Comparison of ENCODE assay signal across 28 cellular contexts in genomic region chr3:130831716-130832400, GRCh38.
DNase-seq lines count a peak whose midpoint lies in the region; ATAC-seq, FAIRE-seq and TF ChIP-seq lines count a peak whose summit lies in the region.
"Had no signal": no experiment of that assay in that cellular context is flagged by ENCODE, and none has a peak within 500 bp of the region (broad histone marks: within the 10 kb centered on the region; RNA-seq: fewer than 3 reads in every experiment).

No MANE protein-coding gene starts in this region.

- H4K20me1 ChIP-seq in GM23338 (replicated peaks; ENCODE audit: insufficient read depth), result no peaks in the 10 kb centered on the region
- no peaks in the 10 kb centered on the region for H4K20me1 ChIP-seq in K562 (replicated peaks; ENCODE audit: control insufficient read depth, insufficient read depth, low read length)
- H4K20me1 ChIP-seq in neural progenitor cell (ENCODE audit: low read depth), result no peaks in the 10 kb centered on the region

- intact Hi-C loops in K562 (cut with micrococcal nuclease), result loop anchor here (2.0 kb wide), 1 partner anchor 19 kb away; no protein-coding TSS in a partner anchor
- intact Hi-C loops in gastrocnemius medialis (cut with DNase I; ENCODE audit: low total_unique reads), result no loop called here

- H3K27me3 Mint-ChIP-seq in GM23338 (ENCODE audit: insufficient read depth, low read depth, poor library complexity) (no peaks in the 10 kb centered on the region), neural progenitor cell (ENCODE audit: insufficient read depth, low read depth) (no peaks in the 10 kb centered on the region)
- H3K27me3 Mint-ChIP-seq: activated T-cell treated with anti-CD3 and anti-CD28 coated beads, Interleukin-2, amount 50 U/mL, for 24 hours had no signal

- BruUV-seq in K562 (replicated peaks; lab: Mats Ljungman, UMichigan), result no TSS peak

- in situ Hi-C loops in K562 (cut with MboI) (no loop called here), gastrocnemius medialis (cut with MboI; ENCODE audit: low sequenced_read_pairs in 4 of 4) (no loop called here)

- TF ChIP-seq RAD21 in K562 (CRISPR knock-in tag; conservative IDR thresholded peaks at IDR 0.05 in 1 of 2, IDR thresholded peaks at IDR 0.05 in 1 of 2), result no peak

- H3K4me1 ChIP-seq in GM23338 (ENCODE audit: insufficient read depth) (peaks cover 46% of the 10 kb centered on the region), HUES64 (ENCODE audit: insufficient read depth, low read length) (peaks cover 37% of the 10 kb centered on the region), K562 (replicated peaks in 1 of 2; ENCODE audit: control insufficient read depth in 2 of 2, insufficient read depth in 2 of 2, low read length in 2 of 2) (peaks cover 0 to 5% of the 10 kb centered on the region in 2 experiments; a peak in 2 of 5 replicates), neural progenitor cell (peaks cover 23% of the 10 kb centered on the region), gastrocnemius medialis (peaks cover 8% of the 10 kb centered on the region in 2 donors)

- DNase-seq in GM23338 (ENCODE audit: low spot score) (no peak), K562 (ENCODE audit: extremely low read depth in 1 of 4, low spot score in 3 of 4) (peak in 1 of 4 experiments; percentile 28), neural progenitor cell (ENCODE audit: low spot score) (no peak), gastrocnemius medialis (no peak), NCI-H1436 treated with DMSO at 0.1 percent for 48 hours (lab: John Stamatoyannopoulos, UW) (no peak), NCI-H526 (lab: John Stamatoyannopoulos, UW) (no peak)
- DNase-seq: activated CD4-positive, alpha-beta T cell treated with anti-CD3 and anti-CD28 coated beads for 48 hours; activated gamma-delta T cell; activated naive CD8-positive, alpha-beta T cell treated with anti-CD3 and anti-CD28 coated beads, Interleukin-2, amount 10 ng/mL, durations not matched to agents 7 days and 5 days; activated T-cell treated with anti-CD3 and anti-CD28 coated beads, Interleukin-2, amount 50 U/mL, for 24 hours; CD4-positive, CD25-positive, alpha-beta regulatory T cell; central memory CD4-positive, alpha-beta T cell; dermis blood vessel endothelial cell; esophagus squamous epithelium; foreskin melanocyte; HFFc6; hippocampal formation; mesenchymal stem cell; NCI-H774; nucleus accumbens; OCI-M1; stimulated activated CD4-positive, alpha-beta T cell treated with anti-CD3 and anti-CD28 coated beads, Interleukin-15, amount 100 ng/mL, for 24 hours; stimulated activated naive B cell treated with anti-CD40 and anti-IgM and Interleukin-4, amounts not matched to agents 10 μg/mL and 1 μg/mL and 100 μg/mL, for 72 hours had no signal

- H3K36me3 Mint-ChIP-seq in GM23338 (ENCODE audit: low read depth) (no peaks in the 10 kb centered on the region), neural progenitor cell (no peaks in the 10 kb centered on the region)
- H3K36me3 Mint-ChIP-seq: activated naive CD8-positive, alpha-beta T cell treated with anti-CD3 and anti-CD28 coated beads, Interleukin-2, amount 10 ng/mL, durations not matched to agents 7 days and 5 days; CD4-positive, CD25-positive, alpha-beta regulatory T cell; stimulated activated naive B cell treated with anti-CD40 and anti-IgM and Interleukin-4, amounts not matched to agents 10 μg/mL and 1 μg/mL and 100 μg/mL, for 72 hours had no signal

- ATAC-seq in GM23338 (no peak; the same call in 2 of the 3 replicates), K562 (peak; percentile 78), gastrocnemius medialis (no peak)
- ATAC-seq: stimulated activated naive B cell treated with anti-CD40 and anti-IgM and Interleukin-4, amounts not matched to agents 10 μg/mL and 1 μg/mL and 100 μg/mL, for 72 hours had no signal

- H3K9me3 Mint-ChIP-seq in GM23338 (no peaks in the 10 kb centered on the region; the same call in 2 of the 3 replicates), neural progenitor cell (no peaks in the 10 kb centered on the region)
- H3K9me3 Mint-ChIP-seq: activated naive CD8-positive, alpha-beta T cell treated with anti-CD3 and anti-CD28 coated beads, Interleukin-2, amount 10 ng/mL, durations not matched to agents 7 days and 5 days; activated T-cell treated with anti-CD3 and anti-CD28 coated beads, Interleukin-2, amount 50 U/mL, for 24 hours; HFFc6; stimulated activated naive B cell treated with anti-CD40 and anti-IgM and Interleukin-4, amounts not matched to agents 10 μg/mL and 1 μg/mL and 100 μg/mL, for 72 hours had no signal

- TF ChIP-seq CTCF in GM23338 (conservative IDR thresholded peaks at IDR 0.05; ENCODE audit: low read depth in 2 of 2), result no peak
- no peak for TF ChIP-seq CTCF in K562 (IDR thresholded peaks at IDR 0.05 in 2 of 3, conservative IDR thresholded peaks at IDR 0.05 in 1 of 3; ENCODE audit: insufficient read depth in 2 of 3, low read depth in 1 of 3, low read length in 3 of 3)
- TF ChIP-seq CTCF in neural progenitor cell (IDR thresholded peaks at IDR 0.05), result no peak
- no peak for TF ChIP-seq CTCF in gastrocnemius medialis (IDR thresholded peaks at IDR 0.05 in 4 of 5, conservative IDR thresholded peaks at IDR 0.05 in 1 of 5)

- no peaks in the 10 kb centered on the region for H3K9me1 ChIP-seq in K562 (ENCODE audit: control insufficient read depth, insufficient read depth, low read length)

- no peak for TF ChIP-seq EP300 in K562 (IDR thresholded peaks at IDR 0.05; ENCODE audit: low read length)

- 50% methylated on average over 10 of the region's 10 CpGs for WGBS in HUES64
- WGBS in K562 (ENCODE audit: insufficient coverage, low coverage, missing lambda C conversion rate), result 8% methylated on average over 8 of the region's 10 CpGs

- POLR2A ChIA-PET in K562 (lab: Yijun Ruan, JAX), result interaction anchor here (0.7 to 3.0 kb wide), 6 partner anchors 9 to 1642 kb away, joined by 3 to 15 read pairs (median 4); no protein-coding TSS in a partner anchor

- H3K4me1 Mint-ChIP-seq in GM23338 (peaks cover 42% of the 10 kb centered on the region), neural progenitor cell (peaks cover 7% of the 10 kb centered on the region)
- H3K4me1 Mint-ChIP-seq: activated naive CD8-positive, alpha-beta T cell treated with anti-CD3 and anti-CD28 coated beads, Interleukin-2, amount 10 ng/mL, durations not matched to agents 7 days and 5 days; CD4-positive, CD25-positive, alpha-beta regulatory T cell; stimulated activated naive B cell treated with anti-CD40 and anti-IgM and Interleukin-4, amounts not matched to agents 10 μg/mL and 1 μg/mL and 100 μg/mL, for 72 hours had no signal

- no peaks in the 10 kb centered on the region for H3K79me2 ChIP-seq in GM23338 (replicated peaks; ENCODE audit: insufficient read depth)
- H3K79me2 ChIP-seq in K562 (ENCODE audit: control insufficient read depth, insufficient read depth, low read length), result no peaks in the 10 kb centered on the region
- no peaks in the 10 kb centered on the region for H3K79me2 ChIP-seq in neural progenitor cell (ENCODE audit: low read depth)

- H3K4me3 ChIP-seq in GM23338 (peak overlapping the region; percentile 5; the same call in 1 of the 2 replicates), HUES64 (ENCODE audit: low read length) (no peak overlapping the region), K562 (no peak overlapping the region), neural progenitor cell (no peak overlapping the region), gastrocnemius medialis (no peak overlapping the region)
- H3K4me3 ChIP-seq: esophagus squamous epithelium, suprapubic skin had no signal

- H3F3A ChIP-seq in GM23338 (replicated peaks; ENCODE audit: low read depth) (no peaks in the 10 kb centered on the region), neural progenitor cell (ENCODE audit: low read depth) (no peaks in the 10 kb centered on the region)

- H3K4me2 ChIP-seq in GM23338, result peak overlapping the region; percentile 50
- peak overlapping the region; percentile 70 for H3K4me2 ChIP-seq in K562 (ENCODE audit: insufficient read depth, low read length)
- no peak overlapping the region for H3K4me2 ChIP-seq in neural progenitor cell

- CTCF ChIA-PET in K562 (lab: Yijun Ruan, JAX; ENCODE audit: low intra/inter-chr PET ratio), result no interaction called here

- H3K36me3 ChIP-seq in GM23338 (ENCODE audit: insufficient read depth) (no peaks in the 10 kb centered on the region), HUES64 (ENCODE audit: insufficient read depth, low read length) (no peaks in the 10 kb centered on the region), K562 (ENCODE audit: control insufficient read depth, insufficient read depth, low read length) (no peaks in the 10 kb centered on the region), neural progenitor cell (no peaks in the 10 kb centered on the region), gastrocnemius medialis (no peaks in the 10 kb centered on the region)
- H3K36me3 ChIP-seq: esophagus squamous epithelium, suprapubic skin had no signal

- H3K27ac Mint-ChIP-seq in GM23338, result 0 out of 2 replicates have a peak overlapping the region, but pooled peaks have one; percentile 36
- H3K27ac Mint-ChIP-seq in neural progenitor cell, result no peak overlapping the region
- H3K27ac Mint-ChIP-seq: activated naive CD8-positive, alpha-beta T cell treated with anti-CD3 and anti-CD28 coated beads, Interleukin-2, amount 10 ng/mL, durations not matched to agents 7 days and 5 days; activated T-cell treated with anti-CD3 and anti-CD28 coated beads, Interleukin-2, amount 50 U/mL, for 24 hours; CD4-positive, CD25-positive, alpha-beta regulatory T cell; HFFc6; stimulated activated naive B cell treated with anti-CD40 and anti-IgM and Interleukin-4, amounts not matched to agents 10 μg/mL and 1 μg/mL and 100 μg/mL, for 72 hours had no signal

- H3K9ac ChIP-seq in HUES64 (ENCODE audit: low read depth, low read length) (peak overlapping the region; percentile 48; the same call in 1 of the 2 replicates), K562 (ENCODE audit: insufficient read depth in 1 of 2, low read depth in 2 of 2, low read length in 2 of 2) (peak overlapping the region; percentile 55 to 77), neural progenitor cell (no peak overlapping the region)

- H3K4me3 Mint-ChIP-seq in GM23338, result peak overlapping the region; percentile 23; the same call in 1 of the 3 replicates
- no peak overlapping the region for H3K4me3 Mint-ChIP-seq in neural progenitor cell
- H3K4me3 Mint-ChIP-seq: activated naive CD8-positive, alpha-beta T cell treated with anti-CD3 and anti-CD28 coated beads, Interleukin-2, amount 10 ng/mL, durations not matched to agents 7 days and 5 days; activated T-cell treated with anti-CD3 and anti-CD28 coated beads, Interleukin-2, amount 50 U/mL, for 24 hours; CD4-positive, CD25-positive, alpha-beta regulatory T cell; HFFc6; stimulated activated naive B cell treated with anti-CD40 and anti-IgM and Interleukin-4, amounts not matched to agents 10 μg/mL and 1 μg/mL and 100 μg/mL, for 72 hours had no signal

- H3K27ac ChIP-seq in GM23338 (ENCODE audit: low read depth) (no peak overlapping the region), HUES64 (ENCODE audit: low read depth, low read length) (no peak overlapping the region), K562 (ENCODE audit: extremely low read depth, low read depth, low read length) (peak overlapping the region; percentile 50; the same call in 1 of the 3 replicates), neural progenitor cell (no peak overlapping the region), gastrocnemius medialis (no peak overlapping the region)
- H3K27ac ChIP-seq: esophagus squamous epithelium, HL-60, suprapubic skin, VCaP had no signal

- TF ChIP-seq POLR2A in K562 (conservative IDR thresholded peaks at IDR 0.05) (no peak), gastrocnemius medialis (IDR thresholded peaks at IDR 0.05) (no peak)

- H3K9me2 ChIP-seq in GM23338 (ENCODE audit: insufficient read depth), result no peaks in the 10 kb centered on the region

- FAIRE-seq in K562 (lab: Jason Lieb, UNC), result no peak
- FAIRE-seq: endometrium had no signal

- no peaks in the 10 kb centered on the region for H3K9me3 ChIP-seq in HUES64 (ENCODE audit: insufficient read depth, low read depth, low read length)
- no peaks in the 10 kb centered on the region for H3K9me3 ChIP-seq in K562 (replicated peaks; ENCODE audit: control insufficient read depth, insufficient read depth, low read depth, low read length)
- no peaks in the 10 kb centered on the region for H3K9me3 ChIP-seq in neural progenitor cell (ENCODE audit: low read depth)
- no peaks in the 10 kb centered on the region for H3K9me3 ChIP-seq in gastrocnemius medialis
- H3K9me3 ChIP-seq: esophagus squamous epithelium, suprapubic skin had no signal

- H2AFZ ChIP-seq in GM23338, result peak overlapping the region; percentile 74
- peak overlapping the region; percentile 99 for H2AFZ ChIP-seq in K562 (ENCODE audit: low read depth, low read length)
- H2AFZ ChIP-seq in neural progenitor cell (replicated peaks), result peak overlapping the region; percentile 95

- H3K27me3 ChIP-seq in GM23338 (ENCODE audit: insufficient read depth) (no peaks in the 10 kb centered on the region), HUES64 (ENCODE audit: insufficient read depth, low read length) (no peaks in the 10 kb centered on the region), K562 (ENCODE audit: control insufficient read depth in 2 of 2, insufficient read depth in 2 of 2, low read length in 2 of 2) (no peaks in the 10 kb centered on the region), neural progenitor cell (no peaks in the 10 kb centered on the region), gastrocnemius medialis (no peaks in the 10 kb centered on the region)
- H3K27me3 ChIP-seq: esophagus squamous epithelium, suprapubic skin had no signal
